Comparison of ENCODE assay signal across 25 cellular contexts in genomic region chr14:100861188-100861936, GRCh38. TPM values are rescaled to one million over a fixed set of nuclear protein-coding genes. Genes with fewer than 3 reads are reported as not detected.
DNase-seq lines count a peak whose midpoint lies in the region; ATAC-seq and TF ChIP-seq lines count a peak whose summit lies in the region.
"Had no signal": no experiment of that assay in that cellular context is flagged by ENCODE, and none has a peak within 500 bp of the region (broad histone marks: within the 10 kb centered on the region; RNA-seq: fewer than 3 reads in every experiment).

No MANE protein-coding gene starts in this region.

- H3K4me1 ChIP-seq in GM23248 (ENCODE audit: insufficient read depth) (peaks cover 25% of the 10 kb centered on the region), Panc1 (ENCODE audit: control insufficient read depth, insufficient read depth, low read length) (no peaks in the 10 kb centered on the region), neuronal stem cell (ENCODE audit: control insufficient read depth in 2 of 2, insufficient read depth in 1 of 2, low read depth in 1 of 2, low read length in 2 of 2) (peaks cover 0 to 14% of the 10 kb centered on the region in 2 donors), Karpas-422 (ENCODE audit: low read length) (no peaks in the 10 kb centered on the region), thyroid gland (no peaks in the 10 kb centered on the region)
- H3K4me1 ChIP-seq: A549, Peyer's patch had no signal

- H4K8ac ChIP-seq in neuronal stem cell (ENCODE audit: low read depth, low read length), result peak overlapping the region; percentile 52

- H2BK12ac ChIP-seq in neuronal stem cell (ENCODE audit: low read length), result peak overlapping the region; percentile 68

- H3K9me3 ChIP-seq in GM23248 (ENCODE audit: low read depth) (no peaks in the 10 kb centered on the region), Panc1 (ENCODE audit: control insufficient read depth, insufficient read depth, low read depth, low read length) (no peaks in the 10 kb centered on the region), neuronal stem cell (replicated peaks in 1 of 2; ENCODE audit: control insufficient read depth in 2 of 2, insufficient read depth in 1 of 2, low read depth in 1 of 2, low read length in 2 of 2) (peaks cover 0 to 7% of the 10 kb centered on the region in 2 donors), Karpas-422 (ENCODE audit: low read length) (0 out of 2 replicates have a peak, but pooled peaks cover 3% of the 10 kb centered on the region), thyroid gland (no peaks in the 10 kb centered on the region)
- H3K9me3 ChIP-seq: A549, Peyer's patch, SK-N-SH had no signal

- H3K4ac ChIP-seq in neuronal stem cell (ENCODE audit: low read length), result no peak overlapping the region

- H3K27me3 ChIP-seq in GM23248 (replicated peaks; ENCODE audit: insufficient read depth) (no peaks in the 10 kb centered on the region), Panc1 (ENCODE audit: control insufficient read depth, insufficient read depth, low read length) (no peaks in the 10 kb centered on the region), neuronal stem cell (ENCODE audit: control insufficient read depth in 3 of 3, insufficient read depth in 3 of 3, low read depth in 1 of 3, low read length in 3 of 3) (no peaks in the 10 kb centered on the region), Karpas-422 (ENCODE audit: low read length) (no peaks in the 10 kb centered on the region), thyroid gland (no peaks in the 10 kb centered on the region)
- H3K27me3 ChIP-seq: BLaER1 treated with 17β-estradiol and CSF1 and Interleukin-3, amounts not matched to agents 10 nM and 100 nM; Peyer's patch had no signal

- no peak overlapping the region for H3K14ac ChIP-seq in neuronal stem cell (ENCODE audit: low read length)

- TF ChIP-seq POLR2A in thyroid gland (IDR thresholded peaks at IDR 0.05), result no peak

- 84 to 86% methylated on average over 14 to 16 of the region's 16 CpGs for WGBS in GM23248 (ENCODE audit: low coverage in 1 of 2, low lambda C conversion rate in 2 of 2, missing lambda C conversion rate in 2 of 2), 2 experiments
- WGBS in neuronal stem cell (ENCODE audit: extremely low coverage in 2 of 2, insufficient read length in 2 of 2, insufficient replicate concordance in 1 of 2), 2 donors, result no CpG with 5 or more reads among the region's 16 CpGs
- 94% methylated on average over 13 to 16 of the region's 16 CpGs for WGBS in thyroid gland, 2 donors

- no peak overlapping the region for H3K4me2 ChIP-seq in GM23248 (ENCODE audit: unreplicated experiment)
- no peak overlapping the region for H3K4me2 ChIP-seq in neuronal stem cell (ENCODE audit: insufficient read depth, low read length, poor library complexity, severe bottlenecking)
- H3K4me2 ChIP-seq in Karpas-422 (ENCODE audit: low read depth, low read length, poor library complexity, severe bottlenecking), result no peak overlapping the region
- H3K4me2 ChIP-seq: A549, SK-N-SH had no signal

- H3K18ac ChIP-seq in neuronal stem cell (ENCODE audit: low read length), result peak overlapping the region; percentile 91

- no peak overlapping the region for H2BK120ac ChIP-seq in neuronal stem cell (ENCODE audit: low read depth, low read length)

- H2BK5ac ChIP-seq in neuronal stem cell (ENCODE audit: low read length), result no peak overlapping the region

- H2BK15ac ChIP-seq in neuronal stem cell (ENCODE audit: low read length), result peak overlapping the region; percentile 84

- POLR2A ChIA-PET in Panc1 (lab: Charles Lee), result no interaction called here

- TF ChIP-seq CTCF in Panc1 (IDR thresholded peaks at IDR 0.05), result no peak
- no peak for TF ChIP-seq CTCF in thyroid gland (IDR thresholded peaks at IDR 0.05)

- no peaks in the 10 kb centered on the region for H3K9me2 ChIP-seq in GM23248 (ENCODE audit: insufficient read depth)
- H3K9me2 ChIP-seq in Karpas-422 (replicated peaks; ENCODE audit: insufficient read depth, low read length), result no peaks in the 10 kb centered on the region
- H3K9me2 ChIP-seq: SK-N-SH had no signal

- H4K20me1 ChIP-seq in GM23248 (ENCODE audit: insufficient read depth) (peaks cover 9% of the 10 kb centered on the region; the same call in 1 of the 2 replicates), Karpas-422 (ENCODE audit: insufficient read depth, low read depth, low read length) (no peaks in the 10 kb centered on the region; the same call in 1 of the 2 replicates)
- H4K20me1 ChIP-seq: BLaER1 treated with 17β-estradiol and CSF1 and Interleukin-3, amounts not matched to agents 10 nM and 100 nM had no signal

- DNase-seq in GM23248 (peak; percentile 39), Panc1 (ENCODE audit: low read depth, low spot score) (no peak), left cardiac atrium (peak; percentile 10), neuronal stem cell (ENCODE audit: low spot score) (no peak), AML-193 (lab: John Stamatoyannopoulos, UW) (no peak), Karpas-422 (no peak), thyroid gland (no peak)
- DNase-seq: Calu3; CD8-positive, alpha-beta T cell; DMS53; EL; GOT3; Kasumi-1; MM.1S; NCI-H1092; NCI-H446 treated with DMSO at 0.1 percent for 48 hours; SHP77 treated with DMSO at 0.1 percent for 48 hours; SK-N-SH had no signal

- peaks cover 24% of the 10 kb centered on the region for H3K36me3 ChIP-seq in GM23248 (ENCODE audit: low read depth)
- no peaks in the 10 kb centered on the region for H3K36me3 ChIP-seq in Panc1 (ENCODE audit: control insufficient read depth, insufficient read depth, low read length)
- no peaks in the 10 kb centered on the region for H3K36me3 ChIP-seq in neuronal stem cell (replicated peaks in 1 of 2; ENCODE audit: control insufficient read depth in 2 of 2, insufficient read depth in 2 of 2, low read length in 2 of 2)
- no peaks in the 10 kb centered on the region for H3K36me3 ChIP-seq in Karpas-422 (ENCODE audit: insufficient read depth, low read length)
- H3K36me3 ChIP-seq in thyroid gland, result no peaks in the 10 kb centered on the region
- H3K36me3 ChIP-seq: BLaER1 treated with 17β-estradiol and CSF1 and Interleukin-3, amounts not matched to agents 10 nM and 100 nM; Peyer's patch had no signal

- H3K79me1 ChIP-seq in neuronal stem cell (ENCODE audit: low read depth, low read length), result no peaks in the 10 kb centered on the region

- no TSS peak for BruUV-seq in Panc1 (replicated peaks; lab: Mats Ljungman, UMichigan)

- H3K9ac ChIP-seq in GM23248, result no peak overlapping the region
- H3K9ac ChIP-seq in neuronal stem cell (ENCODE audit: low read depth, low read length, poor library complexity), result no peak overlapping the region
- H3K9ac ChIP-seq in Karpas-422 (ENCODE audit: low read length), result no peak overlapping the region
- H3K9ac ChIP-seq: BLaER1 treated with 17β-estradiol and CSF1 and Interleukin-3, amounts not matched to agents 10 nM and 100 nM; SK-N-SH had no signal

- H3K79me2 ChIP-seq in GM23248 (ENCODE audit: insufficient read depth) (peaks cover 69% of the 10 kb centered on the region), Karpas-422 (ENCODE audit: low read length) (no peaks in the 10 kb centered on the region)

- peak overlapping the region; percentile 31 for H3K23ac ChIP-seq in neuronal stem cell (ENCODE audit: low read depth, low read length, poor library complexity)

- CTCF ChIA-PET in Panc1 (lab: Charles Lee), result no interaction called here

- no peak overlapping the region for H4K91ac ChIP-seq in neuronal stem cell (ENCODE audit: low read depth, low read length, poor library complexity)

- ATAC-seq in Panc1 (peak; percentile 47; the same call in 1 of the 2 replicates), left cardiac atrium (no peak), HG03460 (IDR thresholded peaks at IDR 0.05; ENCODE audit: unreplicated experiment) (no peak)
- ATAC-seq: A549; CD8-positive, alpha-beta T cell; GM12878 had no signal

- no peak overlapping the region for H3K4me3 ChIP-seq in GM23248
- no peak overlapping the region for H3K4me3 ChIP-seq in Panc1 (ENCODE audit: low read depth in 2 of 2, low read length in 2 of 2)
- no peak overlapping the region for H3K4me3 ChIP-seq in neuronal stem cell (ENCODE audit: low read length in 2 of 2)
- no peak overlapping the region for H3K4me3 ChIP-seq in Karpas-422 (ENCODE audit: low read length)
- no peak overlapping the region for H3K4me3 ChIP-seq in thyroid gland (replicated peaks in 1 of 3)
- H3K4me3 ChIP-seq: A549; BLaER1 treated with 17β-estradiol and CSF1 and Interleukin-3, amounts not matched to agents 10 nM and 100 nM; GM12878; Peyer's patch had no signal

- intact Hi-C loops in Panc1 (cut with micrococcal nuclease; ENCODE audit: unreplicated experiment), result no loop called here
- intact Hi-C loops in left cardiac atrium (cut with DNase I), result no loop called here
- intact Hi-C loops in thyroid gland (cut with DNase I), result no loop called here

- H3K27ac ChIP-seq in GM23248 (no peak overlapping the region), Panc1 (ENCODE audit: low read length) (no peak overlapping the region), neuronal stem cell (replicated peaks; ENCODE audit: low read length) (no peak overlapping the region), Karpas-422 (ENCODE audit: low read length) (no peak overlapping the region), thyroid gland (no peak overlapping the region)
- H3K27ac ChIP-seq: A549; BLaER1 treated with 17β-estradiol and CSF1 and Interleukin-3, amounts not matched to agents 10 nM and 100 nM; Peyer's patch had no signal

- peak overlapping the region; percentile 89 for H2AK5ac ChIP-seq in neuronal stem cell (ENCODE audit: low read depth, low read length)

- H2AFZ ChIP-seq in GM23248 (no peak overlapping the region), neuronal stem cell (ENCODE audit: low read length) (no peak overlapping the region), Karpas-422 (ENCODE audit: low read length) (no peak overlapping the region)

- in situ Hi-C loops in GM23248 (cut with MboI), result no loop called here
- in situ Hi-C loops in Panc1 (cut with HindIII; ENCODE audit: low pct_unique_long_range_greater_than_20kb, low sequenced_read_pairs), result no loop called here

- peaks cover 26% of the 10 kb centered on the region for H3F3A ChIP-seq in GM23248 (ENCODE audit: insufficient read depth)

RNA-seq across cellular contexts. Expression of gene MEG3, which starts 35.4 kb away (rescaled TPM):
- total RNA-seq in GM23248 (2014; rRNA removed; shearing (Covaris generic)), result 101 and 145 TPM in 2 replicates
- 155 and 228 TPM in 2 replicates for polyA plus RNA-seq in GM23248 (2016; fragmentation: Nextera tagmentation; extraction: Ambion mirVana)
- total RNA-seq in Panc1 (2021; ENCODE audit: unreplicated experiment) (62.4 TPM), left cardiac atrium (10 to 100 TPM; 24.7 to 26.3 TPM), thyroid gland (10 to 100 TPM in 2 of 4 donors, 1 to 10 TPM in 2; 6.0 to 23.7 (median 9.4) TPM)
- 35.4 TPM for polyA plus RNA-seq in Panc1 (2012; ENCODE audit: insufficient read length)
- 61.0 TPM for polyA plus RNA-seq in neuronal stem cell (2013, experiment 1 of 2)
- 58.1 TPM for polyA plus RNA-seq in neuronal stem cell (2013, experiment 2 of 2)
- total RNA-seq in Karpas-422 (2014; rRNA removed; shearing (Covaris generic); ENCODE audit: low replicate concordance), result not detected in 2 replicates
- total RNA-seq: Calu3; CD8-positive, alpha-beta T cell; HT-29 had no signal
- polyA plus RNA-seq: IgD-negative memory B cell, SK-N-SH had no signal

RNA-seq across cellular contexts. Expression of gene RTL1, which starts 42.2 kb away (rescaled TPM):
- total RNA-seq in GM23248 (2014; rRNA removed; shearing (Covaris generic)), result not detected in 2 replicates
- 0.19 and 0.36 TPM in 2 replicates for polyA plus RNA-seq in GM23248 (2016; fragmentation: Nextera tagmentation; extraction: Ambion mirVana)
- not detected for total RNA-seq in Panc1 (2021; ENCODE audit: unreplicated experiment)
- 0.05 TPM for polyA plus RNA-seq in Panc1 (2012; ENCODE audit: insufficient read length)
- total RNA-seq in left cardiac atrium, result not detected
- 3.6 TPM for polyA plus RNA-seq in neuronal stem cell (2013, experiment 1 of 2)
- 3.6 TPM for polyA plus RNA-seq in neuronal stem cell (2013, experiment 2 of 2)
- 0.11 TPM in 1 of 2 replicates, not detected in the other for total RNA-seq in Karpas-422 (2014; rRNA removed; shearing (Covaris generic); ENCODE audit: low replicate concordance)
- not detected for total RNA-seq in thyroid gland
- total RNA-seq: CD8-positive, alpha-beta T cell; GM12878; HT-29; Peyer's patch had no signal
- polyA plus RNA-seq: GM12878, IgD-negative memory B cell had no signal

Comparison
In these comparisons a context has a peak if more than half of its experiments do, and no peak if none do; other contexts are left out.
1. DNase-seq: peak in GM23248 (single experiment) and left cardiac atrium (single experiment); none in Panc1 (single experiment), neuronal stem cell (single experiment), AML-193 (0 of 2), Karpas-422 (single experiment) and thyroid gland (0 of 2).